In the genomic region with DNA sequence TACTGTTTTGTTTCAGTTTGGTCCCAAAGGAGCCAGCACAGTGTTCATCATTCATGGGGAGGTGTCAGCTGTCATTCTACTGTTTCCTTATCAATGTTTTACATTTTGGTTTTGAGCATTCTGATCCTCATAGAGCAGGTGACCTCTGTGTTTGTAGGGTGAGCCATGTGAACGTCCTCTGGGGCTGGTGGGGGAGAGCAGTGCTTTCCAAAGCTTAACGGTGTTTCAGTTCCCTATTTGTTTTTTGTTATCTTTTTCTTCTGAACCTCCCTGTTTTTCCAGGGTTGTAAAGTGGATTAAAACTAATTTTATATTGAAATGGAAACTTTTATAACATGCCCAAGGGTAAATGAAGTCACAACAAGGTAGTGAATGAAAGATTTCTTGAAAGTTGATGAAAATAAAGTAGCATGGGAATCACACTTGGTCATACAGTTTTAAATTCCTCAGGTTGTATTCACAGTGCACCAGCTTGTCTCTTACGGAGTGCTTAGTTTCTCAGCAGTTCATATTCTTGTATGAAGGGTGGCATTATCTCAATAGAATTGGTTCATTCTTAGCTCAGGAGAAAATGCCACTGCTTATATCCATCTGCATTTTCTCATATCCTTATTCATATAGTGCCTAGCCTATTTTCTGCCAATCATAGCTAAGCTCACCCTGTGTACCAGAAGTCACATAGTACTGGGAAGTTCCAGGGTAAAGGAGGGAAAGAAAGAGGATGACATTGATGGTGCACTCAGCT, we compare ENCODE assay signal across 1 cellular context.
A peak's percentile ranks its signal among the peaks of the same experiment; 100 is the strongest.
TF ChIP-seq lines count a peak whose summit lies in the region.

No MANE protein-coding gene starts in this region.

TF ChIP-seq in GM12878, 131 proteins besides CTCF, POLR2A, EP300 and RAD21 (continues in another document):
- TF ChIP-seq ZNF207 (IDR thresholded peaks at IDR 0.05; ENCODE audit: borderline replicate concordance) (no peak), RBBP5 (conservative IDR thresholded peaks at IDR 0.05) (no peak), SREBF2 (IDR thresholded peaks at IDR 0.05; ENCODE audit: low read length) (no peak), JUNB (IDR thresholded peaks at IDR 0.05) (0 out of 2 replicates have a peak, but pooled peaks have one; percentile 12), CHD1 (IDR thresholded peaks at IDR 0.05; ENCODE audit: low read depth, low read length) (no peak), BHLHE40 (IDR thresholded peaks at IDR 0.05; ENCODE audit: borderline replicate concordance in 1 of 2, low read depth in 2 of 2, low read length in 1 of 2) (peak; percentile 79 to 80), POLR2AphosphoS5 (IDR thresholded peaks at IDR 0.05; ENCODE audit: low read length) (no peak), DPF2 (IDR thresholded peaks at IDR 0.05) (peak; percentile 94; the same call in 1 of the 2 replicates), ZBED1 (IDR thresholded peaks at IDR 0.05; ENCODE audit: borderline replicate concordance) (no peak), EGR1 (IDR thresholded peaks at IDR 0.05; ENCODE audit: borderline replicate concordance in 1 of 2, low read depth in 2 of 2, low read length in 2 of 2) (no peak), ASH2L (IDR thresholded peaks at IDR 0.05; ENCODE audit: borderline replicate concordance, low read depth) (no peak), RUNX3 (IDR thresholded peaks at IDR 0.05; ENCODE audit: low read length) (no peak; the same call in 1 of the 2 replicates), RB1 (IDR thresholded peaks at IDR 0.05; ENCODE audit: borderline replicate concordance) (no peak; the same call in 1 of the 2 replicates), POU2F2 (IDR thresholded peaks at IDR 0.05; ENCODE audit: borderline replicate concordance, low read depth, low read length) (0 out of 3 replicates have a peak, but pooled peaks have one; percentile 8), NFYA (IDR thresholded peaks at IDR 0.05; ENCODE audit: borderline replicate concordance, low read depth, low read length) (no peak), MTA2 (IDR thresholded peaks at IDR 0.05; ENCODE audit: low read depth) (peak; percentile 86), GABPA (IDR thresholded peaks at IDR 0.05; ENCODE audit: low read depth) (no peak), JUND (IDR thresholded peaks at IDR 0.05; ENCODE audit: low read depth, low read length) (no peak), EED (IDR thresholded peaks at IDR 0.05; ENCODE audit: low read depth) (peak; percentile 71; the same call in 1 of the 2 replicates), RELA (IDR thresholded peaks at IDR 0.05; ENCODE audit: borderline replicate concordance, partially characterized antibody) (no peak), LARP7 (IDR thresholded peaks at IDR 0.05) (no peak), CHD2 (IDR thresholded peaks at IDR 0.05; ENCODE audit: borderline replicate concordance, low read depth, low read length) (peak; percentile 80; the same call in 1 of the 2 replicates), NRF1 (conservative IDR thresholded peaks at IDR 0.05; ENCODE audit: low read depth, low read length) (no peak), ZNF217 (IDR thresholded peaks at IDR 0.05) (peak; percentile 23; the same call in 1 of the 2 replicates), IKZF1 (conservative IDR thresholded peaks at IDR 0.05) (peak; percentile 92), CREM (IDR thresholded peaks at IDR 0.05; ENCODE audit: low read depth) (no peak), TARDBP (IDR thresholded peaks at IDR 0.05; ENCODE audit: borderline replicate concordance) (no peak), MXI1 (IDR thresholded peaks at IDR 0.05; ENCODE audit: low read depth, low read length) (no peak), CBX3 (IDR thresholded peaks at IDR 0.05; ENCODE audit: borderline replicate concordance, low read depth) (no peak), YY1 (IDR thresholded peaks at IDR 0.05; ENCODE audit: low read depth, low read length) (no peak), TCF7 (IDR thresholded peaks at IDR 0.05; ENCODE audit: borderline replicate concordance) (no peak)
- TF ChIP-seq, protein P1, sequence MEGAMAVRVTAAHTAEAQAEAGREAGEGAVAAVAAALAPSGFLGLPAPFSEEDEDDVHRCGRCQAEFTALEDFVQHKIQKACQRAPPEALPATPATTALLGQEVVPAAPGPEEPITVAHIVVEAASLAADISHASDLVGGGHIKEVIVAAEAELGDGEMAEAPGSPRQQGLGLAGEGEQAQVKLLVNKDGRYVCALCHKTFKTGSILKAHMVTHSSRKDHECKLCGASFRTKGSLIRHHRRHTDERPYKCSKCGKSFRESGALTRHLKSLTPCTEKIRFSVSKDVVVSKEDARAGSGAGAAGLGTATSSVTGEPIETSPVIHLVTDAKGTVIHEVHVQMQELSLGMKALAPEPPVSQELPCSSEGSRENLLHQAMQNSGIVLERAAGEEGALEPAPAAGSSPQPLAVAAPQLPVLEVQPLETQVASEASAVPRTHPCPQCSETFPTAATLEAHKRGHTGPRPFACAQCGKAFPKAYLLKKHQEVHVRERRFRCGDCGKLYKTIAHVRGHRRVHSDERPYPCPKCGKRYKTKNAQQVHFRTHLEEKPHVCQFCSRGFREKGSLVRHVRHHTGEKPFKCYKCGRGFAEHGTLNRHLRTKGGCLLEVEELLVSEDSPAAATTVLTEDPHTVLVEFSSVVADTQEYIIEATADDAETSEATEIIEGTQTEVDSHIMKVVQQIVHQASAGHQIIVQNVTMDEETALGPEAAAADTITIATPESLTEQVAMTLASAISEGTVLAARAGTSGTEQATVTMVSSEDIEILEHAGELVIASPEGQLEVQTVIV (IDR thresholded peaks at IDR 0.05; ENCODE audit: borderline replicate concordance, partially characterized antibody), result no peak
- TF ChIP-seq, protein P2, sequence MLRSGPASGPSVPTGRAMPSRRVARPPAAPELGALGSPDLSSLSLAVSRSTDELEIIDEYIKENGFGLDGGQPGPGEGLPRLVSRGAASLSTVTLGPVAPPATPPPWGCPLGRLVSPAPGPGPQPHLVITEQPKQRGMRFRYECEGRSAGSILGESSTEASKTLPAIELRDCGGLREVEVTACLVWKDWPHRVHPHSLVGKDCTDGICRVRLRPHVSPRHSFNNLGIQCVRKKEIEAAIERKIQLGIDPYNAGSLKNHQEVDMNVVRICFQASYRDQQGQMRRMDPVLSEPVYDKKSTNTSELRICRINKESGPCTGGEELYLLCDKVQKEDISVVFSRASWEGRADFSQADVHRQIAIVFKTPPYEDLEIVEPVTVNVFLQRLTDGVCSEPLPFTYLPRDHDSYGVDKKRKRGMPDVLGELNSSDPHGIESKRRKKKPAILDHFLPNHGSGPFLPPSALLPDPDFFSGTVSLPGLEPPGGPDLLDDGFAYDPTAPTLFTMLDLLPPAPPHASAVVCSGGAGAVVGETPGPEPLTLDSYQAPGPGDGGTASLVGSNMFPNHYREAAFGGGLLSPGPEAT (IDR thresholded peaks at IDR 0.05; ENCODE audit: low read depth), result peak; percentile 94
- TF ChIP-seq, protein P3, sequence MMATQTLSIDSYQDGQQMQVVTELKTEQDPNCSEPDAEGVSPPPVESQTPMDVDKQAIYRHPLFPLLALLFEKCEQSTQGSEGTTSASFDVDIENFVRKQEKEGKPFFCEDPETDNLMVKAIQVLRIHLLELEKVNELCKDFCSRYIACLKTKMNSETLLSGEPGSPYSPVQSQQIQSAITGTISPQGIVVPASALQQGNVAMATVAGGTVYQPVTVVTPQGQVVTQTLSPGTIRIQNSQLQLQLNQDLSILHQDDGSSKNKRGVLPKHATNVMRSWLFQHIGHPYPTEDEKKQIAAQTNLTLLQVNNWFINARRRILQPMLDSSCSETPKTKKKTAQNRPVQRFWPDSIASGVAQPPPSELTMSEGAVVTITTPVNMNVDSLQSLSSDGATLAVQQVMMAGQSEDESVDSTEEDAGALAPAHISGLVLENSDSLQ (IDR thresholded peaks at IDR 0.05), result peak; percentile 93
- TF ChIP-seq, protein P4, sequence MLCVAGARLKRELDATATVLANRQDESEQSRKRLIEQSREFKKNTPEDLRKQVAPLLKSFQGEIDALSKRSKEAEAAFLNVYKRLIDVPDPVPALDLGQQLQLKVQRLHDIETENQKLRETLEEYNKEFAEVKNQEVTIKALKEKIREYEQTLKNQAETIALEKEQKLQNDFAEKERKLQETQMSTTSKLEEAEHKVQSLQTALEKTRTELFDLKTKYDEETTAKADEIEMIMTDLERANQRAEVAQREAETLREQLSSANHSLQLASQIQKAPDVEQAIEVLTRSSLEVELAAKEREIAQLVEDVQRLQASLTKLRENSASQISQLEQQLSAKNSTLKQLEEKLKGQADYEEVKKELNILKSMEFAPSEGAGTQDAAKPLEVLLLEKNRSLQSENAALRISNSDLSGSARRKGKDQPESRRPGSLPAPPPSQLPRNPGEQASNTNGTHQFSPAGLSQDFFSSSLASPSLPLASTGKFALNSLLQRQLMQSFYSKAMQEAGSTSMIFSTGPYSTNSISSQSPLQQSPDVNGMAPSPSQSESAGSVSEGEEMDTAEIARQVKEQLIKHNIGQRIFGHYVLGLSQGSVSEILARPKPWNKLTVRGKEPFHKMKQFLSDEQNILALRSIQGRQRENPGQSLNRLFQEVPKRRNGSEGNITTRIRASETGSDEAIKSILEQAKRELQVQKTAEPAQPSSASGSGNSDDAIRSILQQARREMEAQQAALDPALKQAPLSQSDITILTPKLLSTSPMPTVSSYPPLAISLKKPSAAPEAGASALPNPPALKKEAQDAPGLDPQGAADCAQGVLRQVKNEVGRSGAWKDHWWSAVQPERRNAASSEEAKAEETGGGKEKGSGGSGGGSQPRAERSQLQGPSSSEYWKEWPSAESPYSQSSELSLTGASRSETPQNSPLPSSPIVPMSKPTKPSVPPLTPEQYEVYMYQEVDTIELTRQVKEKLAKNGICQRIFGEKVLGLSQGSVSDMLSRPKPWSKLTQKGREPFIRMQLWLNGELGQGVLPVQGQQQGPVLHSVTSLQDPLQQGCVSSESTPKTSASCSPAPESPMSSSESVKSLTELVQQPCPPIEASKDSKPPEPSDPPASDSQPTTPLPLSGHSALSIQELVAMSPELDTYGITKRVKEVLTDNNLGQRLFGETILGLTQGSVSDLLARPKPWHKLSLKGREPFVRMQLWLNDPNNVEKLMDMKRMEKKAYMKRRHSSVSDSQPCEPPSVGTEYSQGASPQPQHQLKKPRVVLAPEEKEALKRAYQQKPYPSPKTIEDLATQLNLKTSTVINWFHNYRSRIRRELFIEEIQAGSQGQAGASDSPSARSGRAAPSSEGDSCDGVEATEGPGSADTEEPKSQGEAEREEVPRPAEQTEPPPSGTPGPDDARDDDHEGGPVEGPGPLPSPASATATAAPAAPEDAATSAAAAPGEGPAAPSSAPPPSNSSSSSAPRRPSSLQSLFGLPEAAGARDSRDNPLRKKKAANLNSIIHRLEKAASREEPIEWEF (IDR thresholded peaks at IDR 0.05; ENCODE audit: insufficient replicate concordance, low read depth, low read length), result peak; percentile 94
- TF ChIP-seq, protein P5, sequence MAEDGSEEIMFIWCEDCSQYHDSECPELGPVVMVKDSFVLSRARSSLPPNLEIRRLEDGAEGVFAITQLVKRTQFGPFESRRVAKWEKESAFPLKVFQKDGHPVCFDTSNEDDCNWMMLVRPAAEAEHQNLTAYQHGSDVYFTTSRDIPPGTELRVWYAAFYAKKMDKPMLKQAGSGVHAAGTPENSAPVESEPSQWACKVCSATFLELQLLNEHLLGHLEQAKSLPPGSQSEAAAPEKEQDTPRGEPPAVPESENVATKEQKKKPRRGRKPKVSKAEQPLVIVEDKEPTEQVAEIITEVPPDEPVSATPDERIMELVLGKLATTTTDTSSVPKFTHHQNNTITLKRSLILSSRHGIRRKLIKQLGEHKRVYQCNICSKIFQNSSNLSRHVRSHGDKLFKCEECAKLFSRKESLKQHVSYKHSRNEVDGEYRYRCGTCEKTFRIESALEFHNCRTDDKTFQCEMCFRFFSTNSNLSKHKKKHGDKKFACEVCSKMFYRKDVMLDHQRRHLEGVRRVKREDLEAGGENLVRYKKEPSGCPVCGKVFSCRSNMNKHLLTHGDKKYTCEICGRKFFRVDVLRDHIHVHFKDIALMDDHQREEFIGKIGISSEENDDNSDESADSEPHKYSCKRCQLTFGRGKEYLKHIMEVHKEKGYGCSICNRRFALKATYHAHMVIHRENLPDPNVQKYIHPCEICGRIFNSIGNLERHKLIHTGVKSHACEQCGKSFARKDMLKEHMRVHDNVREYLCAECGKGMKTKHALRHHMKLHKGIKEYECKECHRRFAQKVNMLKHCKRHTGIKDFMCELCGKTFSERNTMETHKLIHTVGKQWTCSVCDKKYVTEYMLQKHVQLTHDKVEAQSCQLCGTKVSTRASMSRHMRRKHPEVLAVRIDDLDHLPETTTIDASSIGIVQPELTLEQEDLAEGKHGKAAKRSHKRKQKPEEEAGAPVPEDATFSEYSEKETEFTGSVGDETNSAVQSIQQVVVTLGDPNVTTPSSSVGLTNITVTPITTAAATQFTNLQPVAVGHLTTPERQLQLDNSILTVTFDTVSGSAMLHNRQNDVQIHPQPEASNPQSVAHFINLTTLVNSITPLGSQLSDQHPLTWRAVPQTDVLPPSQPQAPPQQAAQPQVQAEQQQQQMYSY (CRISPR knock-in tag; IDR thresholded peaks at IDR 0.05), result no peak
- TF ChIP-seq, protein P6, sequence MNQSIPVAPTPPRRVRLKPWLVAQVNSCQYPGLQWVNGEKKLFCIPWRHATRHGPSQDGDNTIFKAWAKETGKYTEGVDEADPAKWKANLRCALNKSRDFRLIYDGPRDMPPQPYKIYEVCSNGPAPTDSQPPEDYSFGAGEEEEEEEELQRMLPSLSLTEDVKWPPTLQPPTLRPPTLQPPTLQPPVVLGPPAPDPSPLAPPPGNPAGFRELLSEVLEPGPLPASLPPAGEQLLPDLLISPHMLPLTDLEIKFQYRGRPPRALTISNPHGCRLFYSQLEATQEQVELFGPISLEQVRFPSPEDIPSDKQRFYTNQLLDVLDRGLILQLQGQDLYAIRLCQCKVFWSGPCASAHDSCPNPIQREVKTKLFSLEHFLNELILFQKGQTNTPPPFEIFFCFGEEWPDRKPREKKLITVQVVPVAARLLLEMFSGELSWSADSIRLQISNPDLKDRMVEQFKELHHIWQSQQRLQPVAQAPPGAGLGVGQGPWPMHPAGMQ (IDR thresholded peaks at IDR 0.05; ENCODE audit: borderline replicate concordance), result no peak
- TF ChIP-seq, protein P7, sequence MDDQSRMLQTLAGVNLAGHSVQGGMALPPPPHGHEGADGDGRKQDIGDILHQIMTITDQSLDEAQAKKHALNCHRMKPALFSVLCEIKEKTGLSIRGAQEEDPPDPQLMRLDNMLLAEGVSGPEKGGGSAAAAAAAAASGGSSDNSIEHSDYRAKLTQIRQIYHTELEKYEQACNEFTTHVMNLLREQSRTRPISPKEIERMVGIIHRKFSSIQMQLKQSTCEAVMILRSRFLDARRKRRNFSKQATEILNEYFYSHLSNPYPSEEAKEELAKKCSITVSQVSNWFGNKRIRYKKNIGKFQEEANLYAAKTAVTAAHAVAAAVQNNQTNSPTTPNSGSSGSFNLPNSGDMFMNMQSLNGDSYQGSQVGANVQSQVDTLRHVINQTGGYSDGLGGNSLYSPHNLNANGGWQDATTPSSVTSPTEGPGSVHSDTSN (IDR thresholded peaks at IDR 0.05; ENCODE audit: insufficient replicate concordance, low read depth, low read length), result peak; percentile 80
- TF ChIP-seq, protein P8, sequence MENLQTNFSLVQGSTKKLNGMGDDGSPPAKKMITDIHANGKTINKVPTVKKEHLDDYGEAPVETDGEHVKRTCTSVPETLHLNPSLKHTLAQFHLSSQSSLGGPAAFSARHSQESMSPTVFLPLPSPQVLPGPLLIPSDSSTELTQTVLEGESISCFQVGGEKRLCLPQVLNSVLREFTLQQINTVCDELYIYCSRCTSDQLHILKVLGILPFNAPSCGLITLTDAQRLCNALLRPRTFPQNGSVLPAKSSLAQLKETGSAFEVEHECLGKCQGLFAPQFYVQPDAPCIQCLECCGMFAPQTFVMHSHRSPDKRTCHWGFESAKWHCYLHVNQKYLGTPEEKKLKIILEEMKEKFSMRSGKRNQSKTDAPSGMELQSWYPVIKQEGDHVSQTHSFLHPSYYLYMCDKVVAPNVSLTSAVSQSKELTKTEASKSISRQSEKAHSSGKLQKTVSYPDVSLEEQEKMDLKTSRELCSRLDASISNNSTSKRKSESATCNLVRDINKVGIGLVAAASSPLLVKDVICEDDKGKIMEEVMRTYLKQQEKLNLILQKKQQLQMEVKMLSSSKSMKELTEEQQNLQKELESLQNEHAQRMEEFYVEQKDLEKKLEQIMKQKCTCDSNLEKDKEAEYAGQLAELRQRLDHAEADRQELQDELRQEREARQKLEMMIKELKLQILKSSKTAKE (IDR thresholded peaks at IDR 0.05; ENCODE audit: low read depth, poor library complexity, severe bottlenecking), result peak; percentile 73
